ENCODE assay signal across 8 cellular contexts in the genomic region with DNA sequence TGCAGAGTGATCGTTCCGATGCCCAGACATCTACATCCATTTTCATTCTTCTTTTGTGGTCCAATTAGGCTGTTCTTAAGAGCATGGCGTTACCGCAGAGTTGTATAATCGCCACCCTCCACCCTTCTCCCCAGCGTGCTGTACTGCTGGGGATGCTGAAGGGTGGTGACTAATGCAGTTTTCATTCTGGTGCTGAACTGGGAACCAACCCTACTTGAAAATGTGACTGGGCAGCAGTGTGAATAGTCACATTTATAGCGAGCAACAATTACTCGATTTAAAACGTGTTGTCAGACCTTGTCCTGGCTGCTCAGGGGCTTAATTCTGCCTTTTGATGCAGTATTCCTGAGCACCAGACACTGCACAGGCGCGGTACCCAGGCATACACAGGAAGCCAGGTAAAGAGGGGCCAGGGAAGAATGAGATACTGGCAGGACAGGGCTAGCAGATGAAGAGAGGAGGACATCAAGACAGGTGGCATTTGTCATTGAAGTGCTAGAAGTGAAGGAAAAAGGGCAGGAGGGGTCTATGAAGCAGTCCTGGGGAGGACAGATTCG. TPM values are rescaled to one million over a fixed set of nuclear protein-coding genes. Genes with fewer than 3 reads are reported as not detected.
DNase-seq lines count a peak whose midpoint lies in the region; ATAC-seq and TF ChIP-seq lines count a peak whose summit lies in the region.

No MANE protein-coding gene starts in this region.

- H3K9me3 Mint-ChIP-seq in Calu3 (ENCODE audit: low read depth, unreplicated experiment) (no peaks in the 10 kb centered on the region), IgD-negative memory B cell (no peaks in the 10 kb centered on the region)
- H3K9me3 Mint-ChIP-seq in activated naive CD4-positive, alpha-beta T cell treated with anti-CD3 and anti-CD28 coated beads, Interleukin-2, amount 50 U/mL, for 72 hours = no peaks in the 10 kb centered on the region

- TSS peak; percentile 68 for BruUV-seq in Calu3 (replicated peaks; lab: Mats Ljungman, UMichigan)

- TF ChIP-seq CTCF in Calu3 (IDR thresholded peaks at IDR 0.05; ENCODE audit: unreplicated experiment) = no peak
- no peak for TF ChIP-seq CTCF in left ventricle myocardium inferior (IDR thresholded peaks at IDR 0.05; ENCODE audit: borderline replicate concordance)

- H3K27me3 ChIP-seq in left ventricle myocardium inferior (ENCODE audit: low read depth) = no peaks in the 10 kb centered on the region
- no peaks in the 10 kb centered on the region for H3K27me3 ChIP-seq in rectal smooth muscle tissue (ENCODE audit: control insufficient read depth, insufficient read depth, low read length)

- H3K27ac Mint-ChIP-seq in Calu3 (ENCODE audit: unreplicated experiment) (peak overlapping the region; percentile 40), IgD-negative memory B cell (peak overlapping the region; percentile 86 to 99 (median 97))
- H3K27ac Mint-ChIP-seq in activated naive CD4-positive, alpha-beta T cell treated with anti-CD3 and anti-CD28 coated beads, Interleukin-2, amount 50 U/mL, for 72 hours = peak overlapping the region; percentile 88 to 94

- H3K27ac ChIP-seq in left ventricle myocardium inferior (replicated peaks) (peak overlapping the region; percentile 98), rectal smooth muscle tissue (ENCODE audit: low read depth, low read length) (peak overlapping the region; percentile 93)

- DNase-seq in Calu3 = no peak
- no peak for DNase-seq in activated naive CD4-positive, alpha-beta T cell treated with anti-CD3 and anti-CD28 coated beads, Interleukin-2, amount 50 U/mL, for 72 hours (ENCODE audit: low spot score in 2 of 2)
- DNase-seq in left ventricle myocardium inferior = no peak
- DNase-seq in NCI-H69 (lab: John Stamatoyannopoulos, UW) = no peak
- no peak for DNase-seq in stimulated activated CD4-positive, alpha-beta T cell treated with anti-CD3 and anti-CD28 coated beads, Interleukin-15, amount 100 ng/mL, for 24 hours

- H3K9ac ChIP-seq in rectal smooth muscle tissue (ENCODE audit: low read length) = peak overlapping the region; percentile 80

- H3K36me3 ChIP-seq in left ventricle myocardium inferior (peaks cover 8% of the 10 kb centered on the region), rectal smooth muscle tissue (ENCODE audit: control insufficient read depth, insufficient read depth, low read length) (peaks cover 3% of the 10 kb centered on the region)

- H3K36me3 Mint-ChIP-seq in Calu3 (ENCODE audit: insufficient read depth, unreplicated experiment) (peaks cover 23% of the 10 kb centered on the region), IgD-negative memory B cell (no peaks in the 10 kb centered on the region)
- peaks cover 12 to 14% of the 10 kb centered on the region in 2 donors for H3K36me3 Mint-ChIP-seq in activated naive CD4-positive, alpha-beta T cell treated with anti-CD3 and anti-CD28 coated beads, Interleukin-2, amount 50 U/mL, for 72 hours

- H3K4me1 Mint-ChIP-seq in Calu3 (ENCODE audit: low read depth, unreplicated experiment) (peaks cover 19% of the 10 kb centered on the region), IgD-negative memory B cell (peaks cover 18 to 26% (median 20%) of the 10 kb centered on the region in 3 donors)

- H3K4me3 Mint-ChIP-seq in Calu3 (ENCODE audit: low read depth, unreplicated experiment) (peak overlapping the region; percentile 69), IgD-negative memory B cell (peak overlapping the region; percentile 92 to 96 (median 94))

- peak; percentile 17 for ATAC-seq in GM21381 (IDR thresholded peaks at IDR 0.05; ENCODE audit: unreplicated experiment)
- peak; percentile 54 to 71 for ATAC-seq in activated naive CD4-positive, alpha-beta T cell treated with anti-CD3 and anti-CD28 coated beads, Interleukin-2, amount 50 U/mL, for 72 hours

- H3K27me3 Mint-ChIP-seq in Calu3 (ENCODE audit: unreplicated experiment) (no peaks in the 10 kb centered on the region), IgD-negative memory B cell (no peaks in the 10 kb centered on the region)

- no peaks in the 10 kb centered on the region for H3K9me3 ChIP-seq in left ventricle myocardium inferior (replicated peaks)

- CTCF ChIA-PET in Calu3 (lab: Charles Lee) = interaction anchor here (0.8 kb wide), 1 partner anchor 10 kb away, joined by 3 read pairs; no protein-coding TSS in a partner anchor

- H3K4me3 ChIP-seq in left ventricle myocardium inferior (peak overlapping the region; percentile 90), rectal smooth muscle tissue (ENCODE audit: low read length) (peak overlapping the region; percentile 100)

- intact Hi-C loops in Calu3 (cut with micrococcal nuclease; ENCODE audit: unreplicated experiment) (no loop called here), left ventricle myocardium inferior (cut with micrococcal nuclease) (no loop called here)

- H3K4me1 ChIP-seq in left ventricle myocardium inferior (peaks cover 53% of the 10 kb centered on the region), rectal smooth muscle tissue (ENCODE audit: control insufficient read depth, insufficient read depth, low read length) (peaks cover 15% of the 10 kb centered on the region)

RNA-seq across cellular contexts. Expression of a gene that starts 0.7 kb away (rescaled TPM):
- total RNA-seq in Calu3 (2022) (12.5 TPM in 2 replicates), left ventricle myocardium inferior (78.3 TPM)
- 27.5 TPM for polyA plus RNA-seq in IgD-negative memory B cell
- 10 to 100 TPM; 19.4 to 23.6 TPM for total RNA-seq in activated naive CD4-positive, alpha-beta T cell treated with anti-CD3 and anti-CD28 coated beads, Interleukin-2, amount 50 U/mL, for 72 hours

RNA-seq across cellular contexts. Expression of a gene that starts 23.6 kb away (rescaled TPM):
- total RNA-seq in Calu3 (2022) (not detected in 2 replicates), left ventricle myocardium inferior (0.38 TPM)
- polyA plus RNA-seq in IgD-negative memory B cell = 0.14 TPM
- under 1 TPM; 0.39 to 0.59 TPM for total RNA-seq in activated naive CD4-positive, alpha-beta T cell treated with anti-CD3 and anti-CD28 coated beads, Interleukin-2, amount 50 U/mL, for 72 hours

Comparison
In these comparisons a context has a peak if more than half of its experiments do, and no peak if none do; other contexts are left out.
1. H3K27ac Mint-ChIP-seq: peak in every context shown above with its lines; median percentile 97 in IgD-negative memory B cell; 91 in activated naive CD4-positive, alpha-beta T cell treated with anti-CD3 and anti-CD28 coated beads, Interleukin-2, amount 50 U/mL, for 72 hours; 40 in Calu3.